22 cellular contexts compared by ENCODE assay signal in the genomic region with DNA sequence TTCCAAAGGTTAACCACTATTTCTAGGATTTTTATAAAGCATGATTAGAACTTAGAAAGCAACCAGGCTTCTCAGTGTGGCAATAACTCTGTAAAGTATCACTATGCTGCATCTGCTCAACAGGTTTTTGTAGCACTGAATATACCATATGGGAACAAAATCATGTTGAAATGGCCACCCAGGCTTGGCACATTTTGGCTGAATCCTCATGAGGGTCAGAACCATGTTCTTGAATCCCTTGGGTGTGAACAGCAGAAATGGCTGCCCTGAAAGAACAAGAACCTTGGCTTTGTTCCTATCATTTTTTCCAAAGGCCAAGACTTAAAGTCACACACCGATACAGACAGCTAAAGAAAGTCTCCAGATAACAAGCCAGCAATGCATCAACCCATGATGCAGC.
"Had no signal": no experiment of that assay in that cellular context is flagged by ENCODE, and none has a peak within 500 bp of the region (broad histone marks: within the 10 kb centered on the region; RNA-seq: fewer than 3 reads in every experiment).

No MANE protein-coding gene starts in this region.

- DNase-seq: dermis blood vessel endothelial cell; effector memory CD4-positive, alpha-beta T cell; esophagus squamous epithelium; foreskin melanocyte; natural killer cell; occipital lobe; ovary; posterior cingulate gyrus; psoas muscle; right cardiac atrium; sigmoid colon; stimulated activated CD4-positive, alpha-beta T cell treated with anti-CD3 and anti-CD28 coated beads, Interleukin-4, amount 100 ng/mL, for 4 hours; transverse colon; upper lobe of right lung; uterus had no signal

- H3K9me3 ChIP-seq: esophagus squamous epithelium, ovary, psoas muscle, sigmoid colon, suprapubic skin, transverse colon, upper lobe of right lung, uterus had no signal

- H3K4me3 ChIP-seq: coronary artery, esophagus squamous epithelium, lung, ovary, psoas muscle, sigmoid colon, suprapubic skin, transverse colon, upper lobe of right lung, uterus had no signal

- H3K27me3 ChIP-seq: esophagus squamous epithelium, ovary, sigmoid colon, suprapubic skin, transverse colon, upper lobe of right lung, uterus had no signal

- H3K4me1 ChIP-seq: esophagus squamous epithelium, psoas muscle, sigmoid colon, suprapubic skin, transverse colon, upper lobe of right lung, uterus had no signal

- ATAC-seq: left lobe of liver; natural killer cell; psoas muscle; right cardiac atrium; stimulated activated memory B cell treated with anti-CD40 and anti-IgM and Interleukin-4, amounts not matched to agents 10 μg/mL and 1 μg/mL and 100 μg/mL, for 72 hours; upper lobe of right lung had no signal

- H3K36me3 ChIP-seq: esophagus squamous epithelium, ovary, sigmoid colon, suprapubic skin, transverse colon, upper lobe of right lung, uterus had no signal

- H3K27ac ChIP-seq: coronary artery, esophagus squamous epithelium, ovary, psoas muscle, sigmoid colon, suprapubic skin, transverse colon, upper lobe of right lung, uterus had no signal

- FAIRE-seq: endothelial cell of umbilical vein, keratinocyte had no signal
